In the genomic region with DNA sequence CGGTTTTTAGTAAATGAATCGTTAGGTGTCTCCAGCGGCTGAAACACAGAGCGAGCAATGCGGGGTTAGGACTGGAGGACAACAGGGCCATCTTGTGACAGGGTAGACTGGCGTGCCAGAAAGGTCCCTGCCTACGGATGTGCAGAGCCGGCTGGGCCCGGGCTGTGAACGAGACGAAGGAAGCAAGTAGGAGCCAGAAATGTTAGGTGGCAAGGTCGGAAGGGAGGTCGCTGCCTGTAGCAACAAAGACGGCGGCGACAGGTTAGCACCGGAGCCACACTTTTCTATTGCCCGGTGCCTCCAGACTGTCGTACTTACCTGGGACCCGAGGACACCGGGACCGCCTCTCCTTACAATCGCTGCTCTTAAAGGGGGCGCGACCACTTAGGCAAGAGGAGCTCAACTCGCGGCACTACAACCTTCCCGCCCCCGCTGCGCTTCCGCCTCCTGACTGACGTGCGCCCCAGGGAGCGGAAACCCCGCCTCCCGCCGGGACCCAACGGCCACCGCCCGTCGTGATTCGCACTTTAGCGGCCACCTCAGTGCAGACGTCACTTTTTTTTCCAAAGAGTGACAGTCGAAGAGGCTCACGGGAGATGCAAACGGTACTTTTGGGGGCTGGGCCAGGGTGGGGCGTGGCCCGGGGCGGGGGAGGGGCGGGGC, we compare ENCODE assay signal across 8 cellular contexts. TPM values are rescaled to one million over a fixed set of nuclear protein-coding genes. Genes with fewer than 3 reads are reported as not detected.
DNase-seq lines count a peak whose midpoint lies in the region; ATAC-seq, FAIRE-seq and TF ChIP-seq lines count a peak whose summit lies in the region.

A gene with protein sequence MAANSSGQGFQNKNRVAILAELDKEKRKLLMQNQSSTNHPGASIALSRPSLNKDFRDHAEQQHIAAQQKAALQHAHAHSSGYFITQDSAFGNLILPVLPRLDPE (minus strand): TSS at position 449 of the 663 bp plus-strand sequence. CDS start 1,632 bp downstream, outside the sequence.

- peaks cover 13% of the 10 kb centered on the region for H3K79me2 ChIP-seq in keratinocyte (ENCODE audit: control insufficient read depth, insufficient read depth, low read length)

- H2AFZ ChIP-seq in keratinocyte (ENCODE audit: control insufficient read depth, low read length), result peak within 1 kb of the TSS; percentile 99

- H3K4me3 ChIP-seq in AG10803 (ENCODE audit: low read length) (peak within 1 kb of the TSS; percentile 94), keratinocyte (ENCODE audit: control insufficient read depth in 2 of 3, extremely low read depth in 1 of 3, insufficient read depth in 2 of 3, low read depth in 1 of 3, low read length in 3 of 3) (peak within 1 kb of the TSS; percentile 90 to 96 (median 95))

- peak; percentile 25 for TF ChIP-seq CTCF in AG10803 (conservative IDR thresholded peaks at IDR 0.05; ENCODE audit: low read length)
- TF ChIP-seq CTCF in keratinocyte (optimal IDR thresholded peaks at IDR 0.05 in 1 of 3, IDR thresholded peaks at IDR 0.05 in 1 of 3, conservative IDR thresholded peaks at IDR 0.05 in 1 of 3; ENCODE audit: extremely low read depth in 1 of 3, insufficient read depth in 2 of 3, low read length in 3 of 3), result peak in 1 of 3 experiments; percentile 56

- no peaks in the 10 kb centered on the region for H3K36me3 ChIP-seq in keratinocyte (ENCODE audit: control insufficient read depth in 2 of 2, extremely low read depth in 1 of 2, insufficient read depth in 2 of 2, low read length in 2 of 2)

- dilution Hi-C loops in keratinocyte (cut with MboI; ENCODE audit: extremely low pct_ligation_motif_present, low sequenced_read_pairs), result no loop called here

- no peaks in the 10 kb centered on the region for H3K9me3 ChIP-seq in keratinocyte (ENCODE audit: control insufficient read depth, low read depth, low read length)

- peak within 1 kb of the TSS; percentile 99 for H3K27ac Mint-ChIP-seq in central memory CD8-positive, alpha-beta T cell (ENCODE audit: low read depth)

- peak within 1 kb of the TSS; percentile 88 for H3K4me3 Mint-ChIP-seq in central memory CD8-positive, alpha-beta T cell

- peaks cover 14% of the 10 kb centered on the region for H3K36me3 Mint-ChIP-seq in central memory CD8-positive, alpha-beta T cell (ENCODE audit: insufficient read depth)

- peak within 1 kb of the TSS; percentile 84 for H3K27ac ChIP-seq in keratinocyte (ENCODE audit: control insufficient read depth, insufficient read depth, low read length)

- no peaks in the 10 kb centered on the region for H3K27me3 Mint-ChIP-seq in central memory CD8-positive, alpha-beta T cell

- no peaks in the 10 kb centered on the region for H3K9me3 Mint-ChIP-seq in central memory CD8-positive, alpha-beta T cell

- peaks cover 4% of the 10 kb centered on the region for H3K4me1 ChIP-seq in keratinocyte (ENCODE audit: control insufficient read depth, extremely low read depth, insufficient read depth, low read length)

- H3K9me1 ChIP-seq in keratinocyte (ENCODE audit: control insufficient read depth, extremely low read depth, insufficient read depth, low read length), result no peaks in the 10 kb centered on the region

- FAIRE-seq in keratinocyte (lab: Jason Lieb, UNC), result no peak

- peak within 1 kb of the TSS; percentile 88 for H3K4me2 ChIP-seq in keratinocyte (ENCODE audit: control insufficient read depth, extremely low read depth, insufficient read depth, low read depth, low read length)

- H3K9ac ChIP-seq in keratinocyte (ENCODE audit: control insufficient read depth, extremely low read depth, insufficient read depth, low read length), result peak within 1 kb of the TSS; percentile 90

- peak; percentile 97 for ATAC-seq in GM19023 (IDR thresholded peaks at IDR 0.05; ENCODE audit: unreplicated experiment)
- ATAC-seq in HG03280 (IDR thresholded peaks at IDR 0.05; ENCODE audit: unreplicated experiment), result peak; percentile 96
- peak; percentile 90 for ATAC-seq in central memory CD8-positive, alpha-beta T cell (replicated peaks; ENCODE audit: extremely low read depth, poor library complexity, severe bottlenecking)

- no peaks in the 10 kb centered on the region for H4K20me1 ChIP-seq in keratinocyte (ENCODE audit: control insufficient read depth, extremely low read depth, insufficient read depth, low read length)

- H3K27me3 ChIP-seq in keratinocyte (ENCODE audit: control insufficient read depth, extremely low read depth, insufficient read depth, low read length), result no peaks in the 10 kb centered on the region

- peaks cover 23% of the 10 kb centered on the region for H3K4me1 Mint-ChIP-seq in central memory CD8-positive, alpha-beta T cell

- peak; percentile 94 for DNase-seq in AG10803 (ENCODE audit: low read depth)
- peak; percentile 98 for DNase-seq in NCI-H345 (lab: John Stamatoyannopoulos, UW)
- DNase-seq in activated CD4-positive, CD25-positive, alpha-beta regulatory T cell (lab: John Stamatoyannopoulos, UW), result peak; percentile 86 to 95 (median 94)
- peak; percentile 95 to 98 for DNase-seq in central memory CD8-positive, alpha-beta T cell (ENCODE audit: low spot score in 2 of 2)
- DNase-seq in keratinocyte (ENCODE audit: low read depth, low spot score), result peak; percentile 75
- peak; percentile 93 to 95 for DNase-seq in stimulated activated CD4-positive, alpha-beta T cell treated with anti-CD3 and anti-CD28 coated beads, Interleukin-15, amount 100 ng/mL, for 1 hour (ENCODE audit: low read depth in 1 of 2, low spot score in 1 of 2)

RNA-seq across cellular contexts. Expression of the gene that starts here (rescaled TPM):
- polyA plus RNA-seq in keratinocyte, result 11.6 to 22.0 TPM (median 17.5 TPM) in 3 replicates
- 9.3 TPM for polyA plus RNA-seq in keratinocyte (2011; ENCODE audit: low read depth)
- polyA plus RNA-seq in keratinocyte (2011; cell fraction: cytosol; rRNA removed), result 10.7 and 20.6 TPM in 2 replicates
- 10.9 and 14.9 TPM in 2 replicates for polyA plus RNA-seq in keratinocyte (2011; cell fraction: nucleus; rRNA removed)
- 9.0 and 14.0 TPM in 2 replicates for polyA plus RNA-seq in keratinocyte (2012; ENCODE audit: low replicate concordance)
- 8.2 to 25.2 TPM (median 10.9 TPM) in 3 replicates for polyA minus RNA-seq in keratinocyte
- polyA minus RNA-seq in keratinocyte (2011; cell fraction: cytosol; rRNA and poly(A)+ RNA removed), result 10.7 TPM
- 4.5 and 9.8 TPM in 2 replicates for polyA minus RNA-seq in keratinocyte (2011; cell fraction: nucleus; rRNA and poly(A)+ RNA removed)

Comparison
In these comparisons a context has a peak if more than half of its experiments do, and no peak if none do; other contexts are left out.
1. Peak in every context shown above with its lines: DNase-seq, ATAC-seq, H3K4me3 ChIP-seq and H3K27ac ChIP-seq.